ENCODE assay signal across 8 cellular contexts in genomic region chr12:31325877-31326631, GRCh38. TPM values are rescaled to one million over a fixed set of nuclear protein-coding genes. Genes with fewer than 3 reads are reported as not detected.
DNase-seq lines count a peak whose midpoint lies in the region; ATAC-seq, FAIRE-seq and TF ChIP-seq lines count a peak whose summit lies in the region.

A gene with protein sequence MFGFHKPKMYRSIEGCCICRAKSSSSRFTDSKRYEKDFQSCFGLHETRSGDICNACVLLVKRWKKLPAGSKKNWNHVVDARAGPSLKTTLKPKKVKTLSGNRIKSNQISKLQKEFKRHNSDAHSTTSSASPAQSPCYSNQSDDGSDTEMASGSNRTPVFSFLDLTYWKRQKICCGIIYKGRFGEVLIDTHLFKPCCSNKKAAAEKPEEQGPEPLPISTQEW (minus strand): TSS chr12:31326150. CDS start chr12:31298204, 27,946 bp downstream.

- peaks cover 36% of the 10 kb centered on the region for H3K4me1 Mint-ChIP-seq in activated T-cell treated with anti-CD3 and anti-CD28 coated beads, Interleukin-2, amount 50 U/mL, for 72 hours (ENCODE audit: low read depth)

- H3K4me3 ChIP-seq in esophagus squamous epithelium, result peak within 1 kb of the TSS; percentile 78 to 89 (median 82)

- peak; percentile 75 for FAIRE-seq in RCC 7860 (lab: Jason Lieb, UNC)

- H3K36me3 ChIP-seq in KOPT-K1 (ENCODE audit: insufficient read depth, low read length), result no peaks in the 10 kb centered on the region
- H3K36me3 ChIP-seq in esophagus squamous epithelium, result no peaks in the 10 kb centered on the region

- H3K9me3 Mint-ChIP-seq in activated T-cell treated with anti-CD3 and anti-CD28 coated beads, Interleukin-2, amount 50 U/mL, for 72 hours, result no peaks in the 10 kb centered on the region

- no peaks in the 10 kb centered on the region for H3K9me3 ChIP-seq in KOPT-K1 (ENCODE audit: insufficient read depth, low read length, poor library complexity, severe bottlenecking)
- H3K9me3 ChIP-seq in esophagus squamous epithelium, result no peaks in the 10 kb centered on the region

- H3K36me3 Mint-ChIP-seq in activated T-cell treated with anti-CD3 and anti-CD28 coated beads, Interleukin-2, amount 50 U/mL, for 72 hours (ENCODE audit: insufficient read depth in 2 of 2), result peaks cover 10 to 13% of the 10 kb centered on the region in 2 donors

- DNase-seq in DMS79 (lab: John Stamatoyannopoulos, UW) (peak; percentile 98), RCC 7860 (ENCODE audit: low spot score) (peak; percentile 95), esophagus squamous epithelium (lab: John Stamatoyannopoulos, UW) (peak; percentile 99), myocyte (ENCODE audit: low read depth) (peak; percentile 99)
- DNase-seq in activated T-cell treated with anti-CD3 and anti-CD28 coated beads, Interleukin-2, amount 50 U/mL, for 72 hours, result peak; percentile 99
- peak; percentile 98 to 99 for DNase-seq in stimulated activated CD8-positive, alpha-beta memory T cell treated with anti-CD3 and anti-CD28 coated beads, Interleukin-7, amount 100 ng/mL, for 48 hours (ENCODE audit: extremely low read depth in 1 of 2, low read depth in 1 of 2)

- intact Hi-C loops in esophagus squamous epithelium (cut with DNase I), result no loop called here

- 0 to 1% methylated on average over 18 to 39 of the region's 55 CpGs for WGBS in esophagus squamous epithelium, 2 donors

- TF ChIP-seq CTCF in esophagus squamous epithelium (IDR thresholded peaks at IDR 0.05), result peak in 1 of 6 experiments; percentile 7

- H3K27me3 ChIP-seq in esophagus squamous epithelium, result no peaks in the 10 kb centered on the region

- H3K4me3 Mint-ChIP-seq in activated T-cell treated with anti-CD3 and anti-CD28 coated beads, Interleukin-2, amount 50 U/mL, for 72 hours, result peak within 1 kb of the TSS; percentile 92 to 96

- H3K27ac Mint-ChIP-seq in activated T-cell treated with anti-CD3 and anti-CD28 coated beads, Interleukin-2, amount 50 U/mL, for 72 hours, result peak within 1 kb of the TSS; percentile 94

- TF ChIP-seq POLR2A in esophagus squamous epithelium (IDR thresholded peaks at IDR 0.05), result peak in 3 of 4 donors; percentile 94 to 98 (median 97)

- H3K27ac ChIP-seq in KOPT-K1 (ENCODE audit: low read depth, low read length, poor library complexity, severe bottlenecking), result peak within 1 kb of the TSS; percentile 83
- H3K27ac ChIP-seq in esophagus squamous epithelium, result peak within 1 kb of the TSS; percentile 91 to 98 (median 94)

- H3K4me1 ChIP-seq in esophagus squamous epithelium, result peaks cover 0 to 35% (median 0%) of the 10 kb centered on the region in 3 donors

- H3K27me3 Mint-ChIP-seq in activated T-cell treated with anti-CD3 and anti-CD28 coated beads, Interleukin-2, amount 50 U/mL, for 72 hours (ENCODE audit: low read depth), result no peaks in the 10 kb centered on the region

- ATAC-seq in GM21786 (IDR thresholded peaks at IDR 0.05; ENCODE audit: unreplicated experiment), result peak; percentile 45
- ATAC-seq in activated T-cell treated with anti-CD3 and anti-CD28 coated beads, Interleukin-2, amount 50 U/mL, for 72 hours (replicated peaks in 1 of 2), result peak; percentile 61 to 63

RNA-seq across cellular contexts. Expression of the gene that starts here (rescaled TPM):
- 100 to 1,000 TPM; 189 to 216 TPM for total RNA-seq in activated T-cell treated with anti-CD3 and anti-CD28 coated beads, Interleukin-2, amount 50 U/mL, for 72 hours
- total RNA-seq in esophagus squamous epithelium (10 to 100 TPM; 52.2 to 71.9 (median 62.0) TPM), myocyte (22.7 and 24.6 TPM in 2 replicates)
- polyA plus RNA-seq in myocyte (2012), result 3.6 TPM

Comparison
In these comparisons a context has a peak if more than half of its experiments do, and no peak if none do; other contexts are left out.
1. Peak in every context shown above with its lines: DNase-seq, ATAC-seq, H3K4me3 ChIP-seq and H3K27ac ChIP-seq.